In the genomic region with DNA sequence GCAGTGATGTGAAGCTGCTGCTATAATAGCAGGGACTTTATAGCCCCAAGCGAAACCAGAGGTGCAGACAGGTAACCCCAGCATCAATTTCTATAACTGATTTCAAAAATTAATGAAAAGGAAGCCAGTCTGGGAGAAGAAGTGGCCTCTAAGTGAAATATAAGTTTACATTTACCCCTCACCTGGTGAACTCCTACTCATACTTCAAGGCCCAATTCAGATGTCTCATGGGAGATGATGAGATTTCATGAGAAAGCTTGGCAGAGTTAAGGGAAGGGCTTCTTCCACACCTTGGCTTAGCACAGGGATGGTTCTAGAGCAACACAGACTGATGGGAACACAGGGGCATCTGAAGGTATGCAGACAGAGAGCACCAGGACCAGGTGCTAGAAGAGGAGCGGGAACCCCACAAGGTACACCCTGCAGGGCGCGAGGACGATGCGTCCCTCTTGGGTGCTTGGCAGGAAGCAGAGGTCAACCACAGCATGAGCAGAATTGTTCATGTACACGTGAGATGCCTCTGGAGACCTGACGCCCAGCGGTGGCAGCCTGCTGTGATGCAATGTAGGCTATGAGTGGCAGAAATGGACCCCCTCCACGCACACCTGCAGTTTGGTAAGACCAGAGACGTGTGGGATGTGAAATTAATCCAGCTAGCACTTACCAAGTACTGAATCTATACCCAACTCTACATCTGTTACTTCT, we compare ENCODE assay signal across 14 cellular contexts.
DNase-seq lines count a peak whose midpoint lies in the region; ATAC-seq and TF ChIP-seq lines count a peak whose summit lies in the region.
"Had no signal": no experiment of that assay in that cellular context is flagged by ENCODE, and none has a peak within 500 bp of the region (broad histone marks: within the 10 kb centered on the region; RNA-seq: fewer than 3 reads in every experiment).

No MANE protein-coding gene starts in this region.

- intact Hi-C loops in mucosa of descending colon (cut with DNase I, micrococcal nuclease), result no loop called here
- intact Hi-C loops in adrenal gland (cut with DNase I), result no loop called here

- no peak overlapping the region for H3K27ac ChIP-seq in adrenal gland
- H3K27ac ChIP-seq: C4-2B, suprapubic skin had no signal

- H3K36me3 ChIP-seq in mucosa of descending colon (ENCODE audit: low read depth), result no peaks in the 10 kb centered on the region
- H3K36me3 ChIP-seq in adrenal gland (replicated peaks in 1 of 2), result no peaks in the 10 kb centered on the region
- H3K36me3 ChIP-seq: suprapubic skin had no signal

- TF ChIP-seq CTCF in mucosa of descending colon (IDR thresholded peaks at IDR 0.05) (no peak), adrenal gland (IDR thresholded peaks at IDR 0.05) (no peak)

- no peaks in the 10 kb centered on the region for H3K4me1 ChIP-seq in mucosa of descending colon (ENCODE audit: low read depth)
- peaks cover 9 to 18% of the 10 kb centered on the region in 2 donors for H3K4me1 ChIP-seq in adrenal gland (replicated peaks in 1 of 2)

- ATAC-seq in GM18858 (IDR thresholded peaks at IDR 0.05; ENCODE audit: unreplicated experiment), result peak; percentile 56
- ATAC-seq in GM21447 (IDR thresholded peaks at IDR 0.05; ENCODE audit: unreplicated experiment), result peak; percentile 65
- peak; percentile 73 for ATAC-seq in HG03432 (IDR thresholded peaks at IDR 0.05; ENCODE audit: unreplicated experiment)
- ATAC-seq in mucosa of descending colon, result peak; percentile 56
- ATAC-seq: activated T-cell treated with anti-CD3 and anti-CD28 coated beads, Interleukin-2, amount 50 U/mL, for 4 hours had no signal

- H3K4me3 ChIP-seq in mucosa of descending colon (no peak overlapping the region), adrenal gland (no peak overlapping the region)
- H3K4me3 ChIP-seq: suprapubic skin had no signal

- TF ChIP-seq POLR2A in adrenal gland (IDR thresholded peaks at IDR 0.05), result no peak

- WGBS in adrenal gland, 4 donors, result 84 to 95% (median 92%) methylated on average over 10 to 11 of the region's 11 CpGs

- peak in 1 of 3 donors; percentile 37 for DNase-seq in mucosa of descending colon
- no peak for DNase-seq in pons (ENCODE audit: low spot score)
- no peak for DNase-seq in adrenal gland
- no peak for DNase-seq in activated CD4-positive, alpha-beta T cell treated with anti-CD3 and anti-CD28 coated beads, Interleukin-2, amount 50 U/mL, for 48 hours
- no peak for DNase-seq in NCI-H146 (lab: John Stamatoyannopoulos, UW)
- DNase-seq: activated T-cell treated with anti-CD3 and anti-CD28 coated beads, Interleukin-2, amount 50 U/mL, for 4 hours; Kasumi-1; NCI-H2107; SW 1271 had no signal

- no peaks in the 10 kb centered on the region for H3K27me3 ChIP-seq in adrenal gland
- H3K27me3 ChIP-seq: suprapubic skin had no signal

- H3K9me3 ChIP-seq in mucosa of descending colon (peaks cover 14% of the 10 kb centered on the region), adrenal gland (replicated peaks in 1 of 3) (no peaks in the 10 kb centered on the region)
- H3K9me3 ChIP-seq: suprapubic skin had no signal
